In genomic region chr6:134525190-134525868, GRCh38 we compare ENCODE assay signal across 18 cellular contexts.
"Had no signal": no experiment of that assay in that cellular context is flagged by ENCODE, and none has a peak within 500 bp of the region (broad histone marks: within the 10 kb centered on the region; RNA-seq: fewer than 3 reads in every experiment).

No MANE protein-coding gene starts in this region.

- H3K9me3 Mint-ChIP-seq: central memory CD8-positive, alpha-beta T cell; natural killer cell treated with Interleukin-12 subunit alpha and Interleukin-12 subunit beta and Interleukin-15 and Interleukin-18, amount 100 ng/mL, for 72 hours; T-helper 2 cell treated with Interferon-gamma antibody and Interleukin-4, amounts not matched to agents 5 μg/mL and 100 μg/mL, for 36 hours had no signal

- H3K4me3 ChIP-seq: coronary artery, esophagus muscularis mucosa, left ventricle myocardium inferior, prostate gland, sigmoid colon, stomach, thoracic aorta had no signal

- H3K4me1 ChIP-seq: prostate gland, sigmoid colon had no signal

- H3K36me3 ChIP-seq: esophagus muscularis mucosa, left ventricle myocardium inferior, prostate gland, sigmoid colon, stomach, thoracic aorta had no signal

- H3K9me3 ChIP-seq: esophagus muscularis mucosa, left ventricle myocardium inferior, prostate gland, sigmoid colon, stomach, thoracic aorta had no signal

- H3K27ac Mint-ChIP-seq: activated T-helper 1 cell treated with anti-CD3 and anti-CD28 coated beads, Interleukin-12 subunit alpha, Interleukin-12 subunit beta, Interleukin-2, Interleukin-4 antibody, amounts not matched to agents 30 ng/mL and 10 ng/mL and 1 ng/mL, durations not matched to agents 14 hours and 24 hours and 36 hours; natural killer cell treated with Interleukin-12 subunit alpha and Interleukin-12 subunit beta and Interleukin-15 and Interleukin-18, amount 100 ng/mL, for 72 hours; T-helper 2 cell treated with Interferon-gamma antibody and Interleukin-4, amounts not matched to agents 5 μg/mL and 100 μg/mL, for 36 hours had no signal

- H3K4me3 Mint-ChIP-seq: activated T-helper 1 cell treated with anti-CD3 and anti-CD28 coated beads, Interleukin-12 subunit alpha, Interleukin-12 subunit beta, Interleukin-2, Interleukin-4 antibody, amounts not matched to agents 30 ng/mL and 10 ng/mL and 1 ng/mL, durations not matched to agents 14 hours and 24 hours and 36 hours; central memory CD8-positive, alpha-beta T cell; natural killer cell treated with Interleukin-12 subunit alpha and Interleukin-12 subunit beta and Interleukin-15 and Interleukin-18, amount 100 ng/mL, for 72 hours; T-helper 2 cell treated with Interferon-gamma antibody and Interleukin-4, amounts not matched to agents 5 μg/mL and 100 μg/mL, for 36 hours had no signal

- H3K27ac ChIP-seq: coronary artery, esophagus muscularis mucosa, left ventricle myocardium inferior, prostate gland, sigmoid colon, stomach, thoracic aorta had no signal

- H3K27me3 ChIP-seq: esophagus muscularis mucosa, sigmoid colon, stomach had no signal

- H3K36me3 Mint-ChIP-seq: natural killer cell treated with Interleukin-12 subunit alpha and Interleukin-12 subunit beta and Interleukin-15 and Interleukin-18, amount 100 ng/mL, for 72 hours had no signal

- H3K27me3 Mint-ChIP-seq: central memory CD8-positive, alpha-beta T cell had no signal

- DNase-seq: activated naive CD4-positive, alpha-beta T cell; foreskin fibroblast; hippocampal formation; left ventricle myocardium inferior; mesenchymal stem cell; nucleus accumbens; sigmoid colon; stimulated activated CD4-positive, alpha-beta T cell treated with anti-CD3 and anti-CD28 coated beads, Interleukin-12 subunit alpha, Interleukin-12 subunit beta, amount 100 ng/mL, for 4 hours; stimulated activated CD4-positive, alpha-beta T cell treated with anti-CD3 and anti-CD28 coated beads, Interleukin-2, amount 100 ng/mL, for 24 hours; stomach had no signal
